8 cellular contexts compared by ENCODE assay signal in the genomic region with DNA sequence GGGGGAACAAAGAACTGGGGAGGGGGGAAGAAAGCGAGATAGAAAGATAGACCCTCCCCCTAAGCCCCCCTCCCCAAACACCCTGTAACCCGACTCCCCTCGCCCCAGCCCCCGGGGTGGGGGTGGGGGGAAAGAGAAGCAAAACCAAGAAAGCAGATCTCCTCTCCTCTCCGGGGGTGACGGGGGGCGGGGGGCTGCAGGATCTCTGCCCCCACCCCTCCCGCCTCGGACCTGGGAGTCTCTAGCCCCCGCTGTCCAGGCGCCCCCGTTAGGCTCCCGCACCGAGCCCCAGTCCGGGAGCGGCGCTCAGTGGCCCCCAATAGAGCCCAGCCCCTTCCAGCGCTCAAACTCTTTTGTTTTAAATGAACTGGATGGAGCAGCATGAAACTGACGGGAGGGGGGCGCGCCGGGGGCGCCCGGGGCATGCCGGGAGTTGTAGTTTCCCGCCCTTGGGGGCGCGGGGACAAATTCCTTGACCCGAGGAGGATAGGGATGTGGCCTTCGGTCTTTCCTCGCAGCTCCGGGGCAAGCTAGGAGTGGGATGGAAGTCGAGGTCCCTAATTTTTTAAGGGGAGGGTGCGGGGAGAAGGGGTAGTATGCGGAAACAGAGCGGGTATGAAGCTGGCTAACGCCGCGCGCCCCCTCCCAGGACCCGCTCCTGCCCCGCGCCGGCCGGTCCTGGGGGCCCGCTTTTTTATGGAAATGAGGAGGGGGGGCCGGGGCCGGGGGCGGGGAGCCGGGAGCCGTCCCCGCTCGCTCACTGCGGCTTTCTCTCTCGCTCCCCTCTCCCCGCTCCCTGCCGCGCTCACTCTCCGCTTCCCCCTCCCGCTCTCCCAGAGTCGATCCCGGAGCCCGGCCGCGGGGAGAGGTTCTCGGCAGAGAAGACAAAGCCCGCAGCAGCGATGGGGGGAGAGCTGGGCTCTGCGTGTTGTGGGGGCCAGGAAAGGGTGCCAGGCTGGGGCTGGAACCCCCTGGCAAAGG. TPM values are rescaled to one million over a fixed set of nuclear protein-coding genes. Genes with fewer than 3 reads are reported as not detected.
DNase-seq lines count a peak whose midpoint lies in the region; ATAC-seq, FAIRE-seq and TF ChIP-seq lines count a peak whose summit lies in the region.

A gene with protein sequence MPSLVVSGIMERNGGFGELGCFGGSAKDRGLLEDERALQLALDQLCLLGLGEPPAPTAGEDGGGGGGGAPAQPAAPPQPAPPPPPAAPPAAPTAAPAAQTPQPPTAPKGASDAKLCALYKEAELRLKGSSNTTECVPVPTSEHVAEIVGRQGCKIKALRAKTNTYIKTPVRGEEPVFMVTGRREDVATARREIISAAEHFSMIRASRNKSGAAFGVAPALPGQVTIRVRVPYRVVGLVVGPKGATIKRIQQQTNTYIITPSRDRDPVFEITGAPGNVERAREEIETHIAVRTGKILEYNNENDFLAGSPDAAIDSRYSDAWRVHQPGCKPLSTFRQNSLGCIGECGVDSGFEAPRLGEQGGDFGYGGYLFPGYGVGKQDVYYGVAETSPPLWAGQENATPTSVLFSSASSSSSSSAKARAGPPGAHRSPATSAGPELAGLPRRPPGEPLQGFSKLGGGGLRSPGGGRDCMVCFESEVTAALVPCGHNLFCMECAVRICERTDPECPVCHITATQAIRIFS (minus strand): TSS at position 355 of the 981 bp plus-strand sequence. CDS start 467 bp downstream, outside the sequence.

- H3K9ac ChIP-seq in GM12878 (ENCODE audit: control insufficient read depth, insufficient read depth, low read length) = peak within 1 kb of the TSS; percentile 13

- in situ Hi-C loops in GM12878 (cut with MboI) = no loop called here

- peaks cover 0 to 2% of the 10 kb centered on the region in 2 experiments; a peak in 1 of 4 replicates for H3K27me3 ChIP-seq in GM12878 (replicated peaks in 1 of 2; ENCODE audit: control insufficient read depth in 2 of 2, insufficient read depth in 2 of 2, low read length in 1 of 2)

- H4K20me1 ChIP-seq in GM12878 (ENCODE audit: control insufficient read depth, insufficient read depth) = no peaks in the 10 kb centered on the region

- TF ChIP-seq RAD21 in GM12878 (IDR thresholded peaks at IDR 0.05; ENCODE audit: insufficient read depth, low read depth, low read length) = no peak

- H3K9me3 ChIP-seq in GM12878 (replicated peaks; ENCODE audit: control insufficient read depth, insufficient read depth, low read length) = no peaks in the 10 kb centered on the region

- no peaks in the 10 kb centered on the region for H3K79me2 ChIP-seq in GM12878 (ENCODE audit: control insufficient read depth, insufficient read depth, low read length)

- TF ChIP-seq EP300 in GM12878 (IDR thresholded peaks at IDR 0.05; ENCODE audit: borderline replicate concordance in 1 of 2, control insufficient read depth in 1 of 2, low read depth in 2 of 2, low read length in 2 of 2) = no peak

- H2AFZ ChIP-seq in GM12878 (ENCODE audit: control insufficient read depth, low read depth, low read length) = peak within 1 kb of the TSS; percentile 57

- no peaks in the 10 kb centered on the region for H3K4me1 ChIP-seq in GM12878 (ENCODE audit: control insufficient read depth, insufficient read depth, low read length)

- RAD21 ChIA-PET in GM12878 (lab: Charles Lee; ENCODE audit: unreplicated experiment) = interaction anchor here (1.2 kb wide), 1 partner anchor 12 kb away, joined by 3 read pairs; no protein-coding TSS in a partner anchor

- H3K4me2 ChIP-seq in GM12878 (ENCODE audit: control insufficient read depth, insufficient read depth) = peak within 1 kb of the TSS; percentile 87

- no TSS peak for BruUV-seq in GM12878 (replicated peaks; lab: Mats Ljungman, UMichigan)

- H3K36me3 ChIP-seq in GM12878 (ENCODE audit: control insufficient read depth in 2 of 2, insufficient read depth in 2 of 2, low read length in 1 of 2) = no peaks in the 10 kb centered on the region

- peak; percentile 49 for FAIRE-seq in GM12878 (lab: Jason Lieb, UNC)

- ATAC-seq in GM18907 (IDR thresholded peaks at IDR 0.05; ENCODE audit: unreplicated experiment) (peak; percentile 57), GM12878 (peak; percentile 89), GM21723 (IDR thresholded peaks at IDR 0.05; ENCODE audit: unreplicated experiment) (no peak)

- WGBS in GM12878 (ENCODE audit: insufficient coverage, insufficient replicate concordance, low lambda C conversion rate, missing lambda C conversion rate) = 5% methylated on average over 33 of the region's 69 CpGs

- TF ChIP-seq CTCF in 22Rv1 (IDR thresholded peaks at IDR 0.05) (peak; percentile 9; the same call in 1 of the 2 replicates), GM12878 (IDR thresholded peaks at IDR 0.05 in 2 of 3, conservative IDR thresholded peaks at IDR 0.05 in 1 of 3; ENCODE audit: control insufficient read depth in 2 of 3, extremely low read depth in 1 of 3, insufficient read depth in 1 of 3, low read depth in 3 of 3, low read length in 3 of 3) (no peak)

- peak within 1 kb of the TSS; percentile 95 for H3K4me3 ChIP-seq in GM12878

- DNase-seq in NCI-H1694 treated with DMSO at 0.1 percent for 48 hours (lab: John Stamatoyannopoulos, UW) = peak; percentile 83
- peak; percentile 37 for DNase-seq in T-helper 22 cell (ENCODE audit: low read depth)
- DNase-seq in GM12878 (ENCODE audit: low read depth, low spot score) = no peak
- DNase-seq in hypothalamus (lab: John Stamatoyannopoulos, UW) = peak in 48 of 51 donors; percentile 28 to 84 (median 62)
- peak; percentile 77 for DNase-seq in putamen (ENCODE audit: low spot score)

- CTCF ChIA-PET in GM12878 (lab: Yijun Ruan, JAX) = interaction anchor here (0.7 to 1.1 kb wide), 4 partner anchors 14 to 237 kb away, joined by 3 to 5 read pairs (median 3); no protein-coding TSS in a partner anchor

- H3K27ac ChIP-seq in 22Rv1 (peak within 1 kb of the TSS; percentile 59), GM12878 (ENCODE audit: control insufficient read depth, insufficient read depth) (no peak within 1 kb of the TSS)

- TF ChIP-seq POLR2A in GM12878 (IDR thresholded peaks at IDR 0.05; ENCODE audit: low read depth, low read length) = no peak

- intact Hi-C loops in GM12878 (cut with micrococcal nuclease; ENCODE audit: unreplicated experiment) = no loop called here

- POLR2A ChIA-PET in GM12878 (lab: Charles Lee) = interaction anchor here (0.5 to 1.4 kb wide), 3 partner anchors 11 to 918 kb away, joined by 3 to 5 read pairs (median 4); a partner anchor contains a TSS

- SMC1A ChIA-PET in GM12878 (lab: Charles Lee; ENCODE audit: uncharacterized antibody, unreplicated experiment) = interaction anchor here (1.2 to 3.4 kb wide), 4 partner anchors 9 to 47 kb away, joined by 3 to 13 read pairs (median 4); no protein-coding TSS in a partner anchor

TF ChIP-seq in GM12878, 131 proteins besides CTCF, POLR2A, EP300 and RAD21 (continues in another document):
- no peak for TF ChIP-seq FOXM1 (IDR thresholded peaks at IDR 0.05; ENCODE audit: low read depth, low read length)
- no peak for TF ChIP-seq CBX3 (IDR thresholded peaks at IDR 0.05; ENCODE audit: borderline replicate concordance, low read depth)
- TF ChIP-seq KDM1A (IDR thresholded peaks at IDR 0.05; ENCODE audit: borderline replicate concordance) = no peak
- no peak for TF ChIP-seq RFX5 (IDR thresholded peaks at IDR 0.05; ENCODE audit: low read depth, low read length)
- TF ChIP-seq PAX8 (IDR thresholded peaks at IDR 0.05) = no peak
- TF ChIP-seq ESRRA (IDR thresholded peaks at IDR 0.05; ENCODE audit: low read length) = 0 out of 2 replicates have a peak, but pooled peaks have one; percentile 14
- no peak for TF ChIP-seq SUPT20H (IDR thresholded peaks at IDR 0.05; ENCODE audit: borderline replicate concordance, control insufficient read depth, low read depth, low read length)
- peak; percentile 85 for TF ChIP-seq IKZF1 (conservative IDR thresholded peaks at IDR 0.05)
- TF ChIP-seq ZNF622 (IDR thresholded peaks at IDR 0.05) = no peak
- TF ChIP-seq SP1 (IDR thresholded peaks at IDR 0.05; ENCODE audit: low read depth, low read length) = no peak
- no peak for TF ChIP-seq CBX5 (IDR thresholded peaks at IDR 0.05; ENCODE audit: low read depth)
- no peak for TF ChIP-seq SREBF2 (IDR thresholded peaks at IDR 0.05; ENCODE audit: low read length)
- TF ChIP-seq TCF3 (IDR thresholded peaks at IDR 0.05; ENCODE audit: borderline replicate concordance, insufficient read depth, low read depth, low read length) = no peak
- TF ChIP-seq RBBP5 (conservative IDR thresholded peaks at IDR 0.05) = no peak

RNA-seq across cellular contexts. Expression of the gene that starts here (rescaled TPM):
- 6.4 and 6.6 TPM in 2 replicates for total RNA-seq in GM12878 (2013; cell fraction: nucleolus; rRNA removed)
- total RNA-seq in GM12878 (2014; rRNA removed) (1.6 and 2.1 TPM in 2 replicates), GM12878 (2014; rRNA removed; fragmentation: Illumina TruSeq; extraction: Trizol) (1.6 and 1.8 TPM in 2 replicates), GM12878 (2021) (5.1 and 5.9 TPM in 2 replicates)
- 0.37 TPM for polyA plus RNA-seq in GM12878 (2011; ENCODE audit: low read depth)
- polyA plus RNA-seq in GM12878 (2011; rRNA removed) (2.3 and 2.8 TPM in 2 replicates), GM12878 (2014; fragmentation: Illumina TruSeq; extraction: Trizol) (3.2 and 4.0 TPM in 2 replicates), GM12878 (2014; fragmentation: Nextera tagmentation; extraction: Ambion mirVana) (under 1 TPM; 0.11 to 0.27 TPM), GM12878 (2014; rRNA removed) (3.2 and 3.3 TPM in 2 replicates), GM12878 (2016; fragmentation: Nextera tagmentation; extraction: Ambion mirVana) (under 1 TPM; 0.48 to 0.49 TPM)
- 5.1 and 5.8 TPM in 2 replicates for polyA plus RNA-seq in GM12878 (2011; cell fraction: cytosol; rRNA removed)
- polyA plus RNA-seq in GM12878 (2011; cell fraction: nucleus; rRNA removed) = 7.3 and 9.3 TPM in 2 replicates
- 0.89 and 1.00 TPM in 2 replicates for polyA plus RNA-seq in GM12878 (2012)
- 3.7 and 6.0 TPM in 2 replicates for polyA minus RNA-seq in GM12878 (2011; rRNA and poly(A)+ RNA removed)
- 4.8 and 6.2 TPM in 2 replicates for polyA minus RNA-seq in GM12878 (2011; cell fraction: cytosol; rRNA and poly(A)+ RNA removed)
- polyA minus RNA-seq in GM12878 (2011; cell fraction: nucleus; rRNA and poly(A)+ RNA removed) = 3.5 and 5.5 TPM in 2 replicates
